ENCODE assay signal across 10 cellular contexts in genomic region chr17:20500346-20500745, GRCh38. TPM values are rescaled to one million over a fixed set of nuclear protein-coding genes. Genes with fewer than 3 reads are reported as not detected.
"Had no signal": no experiment of that assay in that cellular context is flagged by ENCODE, and none has a peak within 500 bp of the region (broad histone marks: within the 10 kb centered on the region; RNA-seq: fewer than 3 reads in every experiment).

No MANE protein-coding gene starts in this region.

RNA-seq across cellular contexts. Expression of gene LGALS9B, which starts 33.0 kb away (rescaled TPM):
- total RNA-seq: activated B cell treated with CpG ODN at 0.5 μM for 24 hours; activated CD4-positive, alpha-beta memory T cell treated with anti-CD3 and anti-CD28 coated beads for 36 hours; activated CD4-positive, alpha-beta memory T cell treated with anti-CD3 and anti-CD28 coated beads, Interleukin-2, amount 10 ng/mL, durations not matched to agents 7 days and 5 days; activated CD4-positive, alpha-beta T cell treated with anti-CD3 and anti-CD28 coated beads for 36 hours; activated CD4-positive, alpha-beta T cell treated with anti-CD3 and anti-CD28 coated beads, Interleukin-2, amount 10 ng/mL, durations not matched to agents 24 days and 14 days; activated CD8-positive, alpha-beta memory T cell treated with anti-CD3 and anti-CD28 coated beads for 36 hours; activated CD8-positive, alpha-beta T cell treated with anti-CD3 and anti-CD28 coated beads for 36 hours; T-helper 1 cell treated with Interleukin-12 subunit alpha and Interleukin-12 subunit beta and Interleukin-4 antibody, amounts not matched to agents 30 ng/mL and 1 ng/mL, for 36 hours; T-helper 17 cell; WTC11 had no signal
